In genomic region chr2:43220982-43221659, GRCh38 we compare ENCODE assay signal across 8 cellular contexts. TPM values are rescaled to one million over a fixed set of nuclear protein-coding genes. Genes with fewer than 3 reads are reported as not detected.
DNase-seq lines count a peak whose midpoint lies in the region; ATAC-seq and TF ChIP-seq lines count a peak whose summit lies in the region.

No MANE protein-coding gene starts in this region.

- no peaks in the 10 kb centered on the region for H3K27me3 Mint-ChIP-seq in activated T-cell treated with anti-CD3 and anti-CD28 coated beads, Interleukin-2, amount 50 U/mL, for 72 hours (ENCODE audit: low read depth)

- H2BK120ac ChIP-seq in neuronal stem cell (ENCODE audit: low read depth, low read length): no peak overlapping the region

- no peak overlapping the region for H2AFZ ChIP-seq in neuronal stem cell (ENCODE audit: low read length)

- peaks cover 0 to 2% (median 0%) of the 10 kb centered on the region in 3 experiments for H3K27me3 ChIP-seq in neuronal stem cell (ENCODE audit: control insufficient read depth in 3 of 3, insufficient read depth in 3 of 3, low read depth in 1 of 3, low read length in 3 of 3)

- peak overlapping the region; percentile 33 for H3K18ac ChIP-seq in neuronal stem cell (ENCODE audit: low read length)

- DNase-seq in NCI-H2171 (lab: John Stamatoyannopoulos, UW) (peak; percentile 76), fibroblast of the aortic adventitia (ENCODE audit: low read depth) (peak; percentile 97), neuronal stem cell (ENCODE audit: low spot score) (peak; percentile 59), NCI-H226 (no peak)
- peak in 1 of 2 donors; percentile 50 for DNase-seq in activated T-cell treated with anti-CD3 and anti-CD28 coated beads, Interleukin-2, amount 50 U/mL, for 72 hours

- H4K91ac ChIP-seq in neuronal stem cell (ENCODE audit: low read depth, low read length, poor library complexity): peak overlapping the region; percentile 34

- WGBS in neuronal stem cell (ENCODE audit: extremely low coverage in 2 of 2, insufficient read length in 2 of 2, insufficient replicate concordance in 1 of 2), 2 donors: no CpG with 5 or more reads among the region's 16 CpGs

- no peak for TF ChIP-seq CTCF in fibroblast of the aortic adventitia (IDR thresholded peaks at IDR 0.05; ENCODE audit: insufficient read depth, low read length)

- no peak overlapping the region for H3K23ac ChIP-seq in neuronal stem cell (ENCODE audit: low read depth, low read length, poor library complexity)

- H3K9ac ChIP-seq in ES-I3 (ENCODE audit: low read depth, low read length) (peak overlapping the region; percentile 50), neuronal stem cell (ENCODE audit: low read depth, low read length, poor library complexity) (peak overlapping the region; percentile 38)

- H4K8ac ChIP-seq in neuronal stem cell (ENCODE audit: low read depth, low read length): no peak overlapping the region

- no peak for ATAC-seq in activated T-cell treated with anti-CD3 and anti-CD28 coated beads, Interleukin-2, amount 50 U/mL, for 72 hours (replicated peaks in 1 of 2)
- ATAC-seq in HG02759 (IDR thresholded peaks at IDR 0.05; ENCODE audit: unreplicated experiment) (no peak), GM18909 (IDR thresholded peaks at IDR 0.05; ENCODE audit: poor library complexity, unreplicated experiment) (no peak)

- H2BK15ac ChIP-seq in neuronal stem cell (ENCODE audit: low read length): no peak overlapping the region

- H3K36me3 Mint-ChIP-seq in activated T-cell treated with anti-CD3 and anti-CD28 coated beads, Interleukin-2, amount 50 U/mL, for 72 hours (ENCODE audit: insufficient read depth in 2 of 2): peaks cover 21 to 27% of the 10 kb centered on the region in 2 donors

- H3K4me2 ChIP-seq in neuronal stem cell (ENCODE audit: insufficient read depth, low read length, poor library complexity, severe bottlenecking): peak overlapping the region; percentile 47

- H3K4me3 ChIP-seq in fibroblast of the aortic adventitia (ENCODE audit: low read depth, low read length): peak overlapping the region; percentile 76
- H3K4me3 ChIP-seq in neuronal stem cell (ENCODE audit: low read length in 2 of 2): peak overlapping the region in 1 of 2 donors; percentile 59

- H3K36me3 ChIP-seq in ES-I3 (ENCODE audit: insufficient read depth, low read length) (peaks cover 7% of the 10 kb centered on the region), neuronal stem cell (replicated peaks in 1 of 2; ENCODE audit: control insufficient read depth in 2 of 2, insufficient read depth in 2 of 2, low read length in 2 of 2) (peaks cover 11 to 28% of the 10 kb centered on the region in 2 donors)

- H3K79me1 ChIP-seq in neuronal stem cell (ENCODE audit: low read depth, low read length): peaks cover 13% of the 10 kb centered on the region

- H3K4me1 ChIP-seq in ES-I3 (ENCODE audit: insufficient read depth, low read length) (peaks cover 26% of the 10 kb centered on the region), neuronal stem cell (ENCODE audit: control insufficient read depth in 2 of 2, insufficient read depth in 1 of 2, low read depth in 1 of 2, low read length in 2 of 2) (peaks cover 33 to 49% of the 10 kb centered on the region in 2 donors)

- no peak overlapping the region for H2BK12ac ChIP-seq in neuronal stem cell (ENCODE audit: low read length)

- H3K27ac Mint-ChIP-seq in activated T-cell treated with anti-CD3 and anti-CD28 coated beads, Interleukin-2, amount 50 U/mL, for 72 hours: peak overlapping the region; percentile 95

- H3K4ac ChIP-seq in neuronal stem cell (ENCODE audit: low read length): no peak overlapping the region

- H3K9me3 Mint-ChIP-seq in activated T-cell treated with anti-CD3 and anti-CD28 coated beads, Interleukin-2, amount 50 U/mL, for 72 hours: no peaks in the 10 kb centered on the region

- no peak overlapping the region for H3K14ac ChIP-seq in neuronal stem cell (ENCODE audit: low read length)

- peak overlapping the region; percentile 77 to 96 for H3K4me3 Mint-ChIP-seq in activated T-cell treated with anti-CD3 and anti-CD28 coated beads, Interleukin-2, amount 50 U/mL, for 72 hours

- peak overlapping the region; percentile 91 for H3K27ac ChIP-seq in neuronal stem cell (replicated peaks; ENCODE audit: low read length)

- H2BK5ac ChIP-seq in neuronal stem cell (ENCODE audit: low read length): peak overlapping the region; percentile 67

- peaks cover 55% of the 10 kb centered on the region for H3K4me1 Mint-ChIP-seq in activated T-cell treated with anti-CD3 and anti-CD28 coated beads, Interleukin-2, amount 50 U/mL, for 72 hours (ENCODE audit: low read depth)

- no peak overlapping the region for H2AK5ac ChIP-seq in neuronal stem cell (ENCODE audit: low read depth, low read length)

- H3K9me3 ChIP-seq in ES-I3 (ENCODE audit: control insufficient read depth, insufficient read depth, low read length) (no peaks in the 10 kb centered on the region), neuronal stem cell (replicated peaks in 1 of 2; ENCODE audit: control insufficient read depth in 2 of 2, insufficient read depth in 1 of 2, low read depth in 1 of 2, low read length in 2 of 2) (no peaks in the 10 kb centered on the region)

RNA-seq across cellular contexts. Expression of gene ZFP36L2, which starts 5.3 kb away (rescaled TPM):
- 10 to 100 TPM; 70.8 to 86.4 TPM for total RNA-seq in activated T-cell treated with anti-CD3 and anti-CD28 coated beads, Interleukin-2, amount 50 U/mL, for 72 hours
- total RNA-seq in fibroblast of the aortic adventitia (ENCODE audit: low replicate concordance): 34.3 and 50.4 TPM in 2 replicates
- polyA plus RNA-seq in neuronal stem cell (2013, experiment 1 of 2): 39.5 TPM
- 40.0 TPM for polyA plus RNA-seq in neuronal stem cell (2013, experiment 2 of 2)
